Comparison of ENCODE assay signal across 8 cellular contexts in genomic region chr1:228500143-228500736, GRCh38. TPM values are rescaled to one million over a fixed set of nuclear protein-coding genes. Genes with fewer than 3 reads are reported as not detected.
A peak's percentile ranks its signal among the peaks of the same experiment; 100 is the strongest.
DNase-seq lines count a peak whose midpoint lies in the region; ATAC-seq lines count a peak whose summit lies in the region.

No MANE protein-coding gene starts in this region.

- H3K27ac Mint-ChIP-seq in activated CD4-positive, alpha-beta T cell treated with anti-CD3 and anti-CD28 coated beads for 36 hours = peak overlapping the region; percentile 62
- H3K27ac Mint-ChIP-seq in activated T-helper 2 cell treated with anti-CD3 and anti-CD28 coated beads, Interferon-gamma antibody, Interleukin-2, Interleukin-4, amounts not matched to agents 10 μg/mL and 5 μg/mL and 100 μg/mL, durations not matched to agents 14 hours and 24 hours and 36 hours = peak overlapping the region; percentile 29

- no peaks in the 10 kb centered on the region for H3K27me3 Mint-ChIP-seq in activated CD4-positive, alpha-beta T cell treated with anti-CD3 and anti-CD28 coated beads for 36 hours
- H3K27me3 Mint-ChIP-seq in activated T-helper 2 cell treated with anti-CD3 and anti-CD28 coated beads, Interferon-gamma antibody, Interleukin-2, Interleukin-4, amounts not matched to agents 10 μg/mL and 5 μg/mL and 100 μg/mL, durations not matched to agents 14 hours and 24 hours and 36 hours (ENCODE audit: low read depth) = no peaks in the 10 kb centered on the region

- peaks cover 9% of the 10 kb centered on the region for H3K36me3 Mint-ChIP-seq in activated CD4-positive, alpha-beta T cell treated with anti-CD3 and anti-CD28 coated beads for 36 hours (ENCODE audit: low read depth)
- H3K36me3 Mint-ChIP-seq in activated T-helper 2 cell treated with anti-CD3 and anti-CD28 coated beads, Interferon-gamma antibody, Interleukin-2, Interleukin-4, amounts not matched to agents 10 μg/mL and 5 μg/mL and 100 μg/mL, durations not matched to agents 14 hours and 24 hours and 36 hours (ENCODE audit: low read depth) = peaks cover 40% of the 10 kb centered on the region

- H3K4me3 Mint-ChIP-seq in activated CD4-positive, alpha-beta T cell treated with anti-CD3 and anti-CD28 coated beads for 36 hours = peak overlapping the region; percentile 58
- H3K4me3 Mint-ChIP-seq in activated T-helper 2 cell treated with anti-CD3 and anti-CD28 coated beads, Interferon-gamma antibody, Interleukin-2, Interleukin-4, amounts not matched to agents 10 μg/mL and 5 μg/mL and 100 μg/mL, durations not matched to agents 14 hours and 24 hours and 36 hours (ENCODE audit: low read depth) = peak overlapping the region; percentile 40

- CTCF ChIA-PET in activated CD4-positive, alpha-beta T cell treated with anti-CD3 and anti-CD28 coated beads for 36 hours (lab: Charles Lee) = interaction anchor here (0.6 to 2.4 kb wide), 17 partner anchors 8 to 501 kb away, joined by 3 to 18 read pairs (median 6); partner anchors contain the start of gene RNF187

- H3K4me1 Mint-ChIP-seq in activated CD4-positive, alpha-beta T cell treated with anti-CD3 and anti-CD28 coated beads for 36 hours = peaks cover 30% of the 10 kb centered on the region
- peaks cover 38% of the 10 kb centered on the region for H3K4me1 Mint-ChIP-seq in activated T-helper 2 cell treated with anti-CD3 and anti-CD28 coated beads, Interferon-gamma antibody, Interleukin-2, Interleukin-4, amounts not matched to agents 10 μg/mL and 5 μg/mL and 100 μg/mL, durations not matched to agents 14 hours and 24 hours and 36 hours (ENCODE audit: low read depth)

- intact Hi-C loops in activated CD4-positive, alpha-beta T cell treated with anti-CD3 and anti-CD28 coated beads for 36 hours (cut with DNase I, micrococcal nuclease) = loop anchor here in 1 of 2 experiments (2.0 kb wide), 3 partner anchors 13 to 27 kb away; partner anchors contain the start of gene RNF187
- intact Hi-C loops in activated T-helper 2 cell treated with anti-CD3 and anti-CD28 coated beads, Interferon-gamma antibody, Interleukin-2, Interleukin-4, amounts not matched to agents 10 μg/mL and 5 μg/mL and 100 μg/mL, durations not matched to agents 14 hours and 24 hours and 36 hours (cut with micrococcal nuclease) = loop anchor here (5.0 kb wide), 1 partner anchor 93 kb away; the partner anchor contains the start of gene TRIM11

- no peak for DNase-seq in activated CD4-positive, alpha-beta T cell treated with anti-CD3 and anti-CD28 coated beads for 36 hours
- no peak for DNase-seq in activated CD4-positive, alpha-beta T cell treated with anti-CD3 and anti-CD28 coated beads for 48 hours
- no peak for DNase-seq in activated T-helper 2 cell treated with anti-CD3 and anti-CD28 coated beads, Interferon-gamma antibody, Interleukin-2, Interleukin-4, amounts not matched to agents 10 μg/mL and 5 μg/mL and 100 μg/mL, durations not matched to agents 14 hours and 24 hours and 36 hours (ENCODE audit: low spot score)
- peak; percentile 32 for DNase-seq in pons (ENCODE audit: low spot score)
- DNase-seq in NCI-H2196 (lab: John Stamatoyannopoulos, UW; ENCODE audit: unreplicated experiment) = no peak
- no peak for DNase-seq in NCI-H748 (lab: John Stamatoyannopoulos, UW; ENCODE audit: unreplicated experiment)
- no peak for DNase-seq in NCI-H345 (lab: John Stamatoyannopoulos, UW)

- peak; percentile 15 for ATAC-seq in activated CD4-positive, alpha-beta T cell treated with anti-CD3 and anti-CD28 coated beads for 36 hours
- ATAC-seq in HG03565 (IDR thresholded peaks at IDR 0.05; ENCODE audit: unreplicated experiment) = peak; percentile 35

- POLR2A ChIA-PET in activated CD4-positive, alpha-beta T cell treated with anti-CD3 and anti-CD28 coated beads for 36 hours (lab: Charles Lee) = no interaction called here

- H3K9me3 Mint-ChIP-seq in activated CD4-positive, alpha-beta T cell treated with anti-CD3 and anti-CD28 coated beads for 36 hours (ENCODE audit: low read depth) = no peaks in the 10 kb centered on the region
- H3K9me3 Mint-ChIP-seq in activated T-helper 2 cell treated with anti-CD3 and anti-CD28 coated beads, Interferon-gamma antibody, Interleukin-2, Interleukin-4, amounts not matched to agents 10 μg/mL and 5 μg/mL and 100 μg/mL, durations not matched to agents 14 hours and 24 hours and 36 hours = no peaks in the 10 kb centered on the region

RNA-seq across cellular contexts. Expression of gene RNF187, which starts 13.1 kb away (rescaled TPM):
- total RNA-seq in activated CD4-positive, alpha-beta T cell treated with anti-CD3 and anti-CD28 coated beads for 36 hours = 100 to 1,000 TPM; 114 to 155 TPM
- total RNA-seq in activated T-helper 2 cell treated with anti-CD3 and anti-CD28 coated beads, Interferon-gamma antibody, Interleukin-2, Interleukin-4, amounts not matched to agents 10 μg/mL and 5 μg/mL and 100 μg/mL, durations not matched to agents 14 hours and 24 hours and 36 hours = 146 and 154 TPM in 2 replicates
